Comparison of ENCODE assay signal across 10 cellular contexts in genomic region chr13:99374169-99374991, GRCh38.
A peak's percentile ranks its signal among the peaks of the same experiment; 100 is the strongest.
DNase-seq lines count a peak whose midpoint lies in the region; ATAC-seq and TF ChIP-seq lines count a peak whose summit lies in the region.
"Had no signal": no experiment of that assay in that cellular context is flagged by ENCODE, and none has a peak within 500 bp of the region (broad histone marks: within the 10 kb centered on the region; RNA-seq: fewer than 3 reads in every experiment).

No MANE protein-coding gene starts in this region.

- H3K4me2 ChIP-seq in SU-DHL-6 (ENCODE audit: low read depth, low read length, poor library complexity, severe bottlenecking), result peak overlapping the region; percentile 29

- no peaks in the 10 kb centered on the region for H4K20me1 ChIP-seq in SU-DHL-6 (ENCODE audit: low read depth, low read length)

- peaks cover 14% of the 10 kb centered on the region for H3K36me3 Mint-ChIP-seq in stimulated activated effector memory CD8-positive, alpha-beta T cell treated with anti-CD3 and anti-CD28 coated beads, Interleukin-12 subunit alpha, Interleukin-12 subunit beta, amount 100 ng/mL, for 72 hours

- H3K4me3 ChIP-seq in SU-DHL-6 (ENCODE audit: insufficient read depth, low read length, poor library complexity, severe bottlenecking), result no peak overlapping the region

- H3K9ac ChIP-seq in SU-DHL-6 (ENCODE audit: low read length), result no peak overlapping the region

- H3K4me1 Mint-ChIP-seq in stimulated activated effector memory CD8-positive, alpha-beta T cell treated with anti-CD3 and anti-CD28 coated beads, Interleukin-12 subunit alpha, Interleukin-12 subunit beta, amount 100 ng/mL, for 72 hours, result peaks cover 68% of the 10 kb centered on the region

- POLR2A ChIA-PET in GM10248 (lab: Yijun Ruan, JAX), result no interaction called here

- H3K4me3 Mint-ChIP-seq in stimulated activated effector memory CD8-positive, alpha-beta T cell treated with anti-CD3 and anti-CD28 coated beads, Interleukin-12 subunit alpha, Interleukin-12 subunit beta, amount 100 ng/mL, for 72 hours, result peak overlapping the region; percentile 25

- no peak for TF ChIP-seq CTCF in SU-DHL-6 (IDR thresholded peaks at IDR 0.05; ENCODE audit: insufficient read depth, low read length, poor library complexity, severe bottlenecking)
- no peak for TF ChIP-seq CTCF in GM10248 (IDR thresholded peaks at IDR 0.05; ENCODE audit: control extremely low read depth, extremely low read depth, low read depth, missing control alignments)

- peak; percentile 57 for DNase-seq in activated CD8-positive, alpha-beta memory T cell treated with anti-CD3 and anti-CD28 coated beads for 24 hours
- DNase-seq in activated CD8-positive, alpha-beta memory T cell treated with anti-CD3 and anti-CD28 coated beads, Interleukin-2, amount 50 U/mL, for 4 hours, result no peak
- DNase-seq in stimulated activated effector memory CD8-positive, alpha-beta T cell treated with anti-CD3 and anti-CD28 coated beads, Interleukin-12 subunit alpha, Interleukin-12 subunit beta, amount 100 ng/mL, for 72 hours (ENCODE audit: low spot score in 2 of 2), result no peak
- DNase-seq in NCI-H2107 (lab: John Stamatoyannopoulos, UW) (no peak), GM10248 (ENCODE audit: extremely low spot score) (no peak)
- DNase-seq: midbrain, trophoblast cell had no signal

- CTCF ChIA-PET in GM10248 (lab: Yijun Ruan, JAX), result interaction anchor here (1.1 to 23.0 kb wide), 7 partner anchors 8 to 105 kb away, joined by 3 to 450 read pairs (median 12); no protein-coding TSS in a partner anchor

- H3K27ac Mint-ChIP-seq in stimulated activated effector memory CD8-positive, alpha-beta T cell treated with anti-CD3 and anti-CD28 coated beads, Interleukin-12 subunit alpha, Interleukin-12 subunit beta, amount 100 ng/mL, for 72 hours, result peak overlapping the region; percentile 74

- no peaks in the 10 kb centered on the region for H3K27me3 ChIP-seq in SU-DHL-6 (ENCODE audit: low read length)

- H3K9me3 ChIP-seq in SU-DHL-6 (ENCODE audit: insufficient read depth, low read length), result no peaks in the 10 kb centered on the region

- H3K9me2 ChIP-seq in SU-DHL-6 (replicated peaks; ENCODE audit: insufficient read depth, low read length), result no peaks in the 10 kb centered on the region

- no peaks in the 10 kb centered on the region for H3F3A ChIP-seq in SU-DHL-6 (ENCODE audit: insufficient read depth)

- no peaks in the 10 kb centered on the region for H3K79me2 ChIP-seq in SU-DHL-6 (ENCODE audit: insufficient read depth, low read length)

- H3K36me3 ChIP-seq in SU-DHL-6 (ENCODE audit: low read length), result no peaks in the 10 kb centered on the region

- ATAC-seq in HG02678 (IDR thresholded peaks at IDR 0.05; ENCODE audit: unreplicated experiment), result peak; percentile 42
- no peak for ATAC-seq in stimulated activated effector memory CD8-positive, alpha-beta T cell treated with anti-CD3 and anti-CD28 coated beads, Interleukin-12 subunit alpha, Interleukin-12 subunit beta, amount 100 ng/mL, for 72 hours
- no peak for ATAC-seq in HG02970 (IDR thresholded peaks at IDR 0.05; ENCODE audit: low FRiP score, unreplicated experiment)

- H2AFZ ChIP-seq in SU-DHL-6 (ENCODE audit: low read depth, low read length, severe bottlenecking), result no peak overlapping the region

- H3K27ac ChIP-seq in SU-DHL-6 (ENCODE audit: low read depth, low read length), result peak overlapping the region; percentile 33; the same call in 1 of the 2 replicates

- H3K9me3 Mint-ChIP-seq in stimulated activated effector memory CD8-positive, alpha-beta T cell treated with anti-CD3 and anti-CD28 coated beads, Interleukin-12 subunit alpha, Interleukin-12 subunit beta, amount 100 ng/mL, for 72 hours, result no peaks in the 10 kb centered on the region
